In genomic region chr10:100997364-100998182, GRCh38 we compare ENCODE assay signal across 8 cellular contexts. TPM values are rescaled to one million over a fixed set of nuclear protein-coding genes. Genes with fewer than 3 reads are reported as not detected.
DNase-seq lines count a peak whose midpoint lies in the region; ATAC-seq and TF ChIP-seq lines count a peak whose summit lies in the region.

No MANE protein-coding gene starts in this region.

- H3K4me3 Mint-ChIP-seq in activated naive CD8-positive, alpha-beta T cell treated with anti-CD3 and anti-CD28 coated beads for 36 hours: peak overlapping the region; percentile 82
- peak overlapping the region; percentile 94 for H3K4me3 Mint-ChIP-seq in type B pancreatic cell

- peak; percentile 43 for ATAC-seq in GM19035 (IDR thresholded peaks at IDR 0.05; ENCODE audit: unreplicated experiment)
- peak; percentile 71 for ATAC-seq in SK-N-SH treated with all-trans-retinoic acid at 6 μM for 48 hours
- peak; percentile 55 for ATAC-seq in Right ventricle myocardium superior (ENCODE audit: poor library complexity)

- H3K27me3 Mint-ChIP-seq in activated naive CD8-positive, alpha-beta T cell treated with anti-CD3 and anti-CD28 coated beads for 36 hours: no peaks in the 10 kb centered on the region
- H3K27me3 Mint-ChIP-seq in type B pancreatic cell: no peaks in the 10 kb centered on the region

- H3K27ac ChIP-seq in BLaER1 (peak overlapping the region; percentile 98), parathyroid adenoma (peak overlapping the region; percentile 94)

- DNase-seq in KG1 (lab: John Stamatoyannopoulos, UW) (peak; percentile 64), Right ventricle myocardium superior (peak; percentile 87), type B pancreatic cell (ENCODE audit: extremely low spot score, unreplicated experiment) (peak; percentile 92)
- peak; percentile 78 for DNase-seq in activated naive CD8-positive, alpha-beta T cell treated with anti-CD3 and anti-CD28 coated beads for 36 hours

- H3K36me3 ChIP-seq in BLaER1 (peaks cover 37% of the 10 kb centered on the region), parathyroid adenoma (ENCODE audit: control insufficient read depth, insufficient read depth, low read length) (no peaks in the 10 kb centered on the region)

- H3K4me2 ChIP-seq in BLaER1: peak overlapping the region; percentile 99
- peak overlapping the region; percentile 98 for H3K4me2 ChIP-seq in parathyroid adenoma (ENCODE audit: low read length)

- H3K4me1 Mint-ChIP-seq in activated naive CD8-positive, alpha-beta T cell treated with anti-CD3 and anti-CD28 coated beads for 36 hours: peaks cover 18% of the 10 kb centered on the region
- peaks cover 30% of the 10 kb centered on the region for H3K4me1 Mint-ChIP-seq in type B pancreatic cell (ENCODE audit: unreplicated experiment)

- TF ChIP-seq CTCF in parathyroid adenoma (IDR thresholded peaks at IDR 0.05) (peak; percentile 90), type B pancreatic cell (conservative IDR thresholded peaks at IDR 0.05) (peak; percentile 93)

- H2AFZ ChIP-seq in parathyroid adenoma: peak overlapping the region; percentile 93

- no peaks in the 10 kb centered on the region for H3K27me3 ChIP-seq in BLaER1
- H3K27me3 ChIP-seq in parathyroid adenoma (ENCODE audit: control insufficient read depth, insufficient read depth, low read length): no peaks in the 10 kb centered on the region

- H3K9me3 Mint-ChIP-seq in activated naive CD8-positive, alpha-beta T cell treated with anti-CD3 and anti-CD28 coated beads for 36 hours: no peaks in the 10 kb centered on the region
- no peaks in the 10 kb centered on the region for H3K9me3 Mint-ChIP-seq in type B pancreatic cell

- H3K36me3 Mint-ChIP-seq in activated naive CD8-positive, alpha-beta T cell treated with anti-CD3 and anti-CD28 coated beads for 36 hours: peaks cover 14% of the 10 kb centered on the region
- peaks cover 4% of the 10 kb centered on the region for H3K36me3 Mint-ChIP-seq in type B pancreatic cell

- peak overlapping the region; percentile 98 for H3K9ac ChIP-seq in BLaER1
- H3K9ac ChIP-seq in parathyroid adenoma: peak overlapping the region; percentile 74

- peak overlapping the region; percentile 87 for H3K27ac Mint-ChIP-seq in activated naive CD8-positive, alpha-beta T cell treated with anti-CD3 and anti-CD28 coated beads for 36 hours
- H3K27ac Mint-ChIP-seq in type B pancreatic cell: peak overlapping the region; percentile 95

- H3K4me3 ChIP-seq in BLaER1 (peak overlapping the region; percentile 92), parathyroid adenoma (ENCODE audit: low read depth, low read length) (peak overlapping the region; percentile 95)

- peaks cover 33% of the 10 kb centered on the region for H4K20me1 ChIP-seq in BLaER1

- peaks cover 3% of the 10 kb centered on the region for H3K79me2 ChIP-seq in parathyroid adenoma

- intact Hi-C loops in Right ventricle myocardium superior (cut with DNase I): loop anchor here (2.0 kb wide), 1 partner anchor 15 kb away; no protein-coding TSS in a partner anchor

- H3K9me3 ChIP-seq in BLaER1 (no peaks in the 10 kb centered on the region), parathyroid adenoma (ENCODE audit: control insufficient read depth, low read length) (no peaks in the 10 kb centered on the region)

- H3K4me1 ChIP-seq in BLaER1 (peaks cover 40% of the 10 kb centered on the region), parathyroid adenoma (peaks cover 22% of the 10 kb centered on the region)

TF ChIP-seq in SK-N-SH treated with all-trans-retinoic acid at 6 μM for 48 hours, 23 proteins besides CTCF, POLR2A, EP300 and RAD21:
- TF ChIP-seq ZFP3 (CRISPR knock-in tag; IDR thresholded peaks at IDR 0.05): peak; percentile 94
- no peak for TF ChIP-seq ZNF565 (CRISPR knock-in tag; conservative IDR thresholded peaks at IDR 0.05; ENCODE audit: low read depth)
TF ChIP-seq in SK-N-SH treated with all-trans-retinoic acid at 6 μM for 48 hours: peak in this region for 1.

RNA-seq across cellular contexts. Expression of gene LZTS2, which starts 2.0 kb away (rescaled TPM):
- 10 to 100 TPM; 10.4 to 12.1 TPM for total RNA-seq in activated naive CD8-positive, alpha-beta T cell treated with anti-CD3 and anti-CD28 coated beads for 36 hours
- total RNA-seq in Right ventricle myocardium superior: 39.1 TPM
- 50.2 and 86.6 TPM in 2 replicates for total RNA-seq in type B pancreatic cell (ENCODE audit: low replicate concordance)

RNA-seq across cellular contexts. Expression of gene TWNK, which starts 10.2 kb away (rescaled TPM):
- 10 to 100 TPM; 40.6 to 41.9 TPM for total RNA-seq in activated naive CD8-positive, alpha-beta T cell treated with anti-CD3 and anti-CD28 coated beads for 36 hours
- total RNA-seq in Right ventricle myocardium superior (6.4 TPM), type B pancreatic cell (ENCODE audit: low replicate concordance) (11.3 and 19.2 TPM in 2 replicates)

RNA-seq across cellular contexts. Expression of gene MRPL43, which starts 10.3 kb away (rescaled TPM):
- total RNA-seq in activated naive CD8-positive, alpha-beta T cell treated with anti-CD3 and anti-CD28 coated beads for 36 hours: 10 to 100 TPM; 56.3 to 58.1 TPM
- total RNA-seq in Right ventricle myocardium superior (55.4 TPM), type B pancreatic cell (ENCODE audit: low replicate concordance) (69.7 and 74.2 TPM in 2 replicates)

RNA-seq across cellular contexts. Expression of gene SEMA4G, which starts 28.3 kb away (rescaled TPM):
- total RNA-seq in activated naive CD8-positive, alpha-beta T cell treated with anti-CD3 and anti-CD28 coated beads for 36 hours: 1 to 10 TPM in 1 of 2 experiments, under 1 TPM in 1; 0.89 to 1.0 TPM
- total RNA-seq in Right ventricle myocardium superior (0.86 TPM), type B pancreatic cell (ENCODE audit: low replicate concordance) (28.0 and 46.0 TPM in 2 replicates)

RNA-seq across cellular contexts. Expression of gene PDZD7, which starts 33.4 kb away (rescaled TPM):
- total RNA-seq in activated naive CD8-positive, alpha-beta T cell treated with anti-CD3 and anti-CD28 coated beads for 36 hours: under 1 TPM; 0.14 to 0.66 TPM
- 0.38 TPM for total RNA-seq in Right ventricle myocardium superior
- 1.4 and 2.0 TPM in 2 replicates for total RNA-seq in type B pancreatic cell (ENCODE audit: low replicate concordance)

Comparison
In these comparisons a context has a peak if more than half of its experiments do, and no peak if none do; other contexts are left out.
1. Peak in every context shown above with its lines: DNase-seq, ATAC-seq, H3K4me3 ChIP-seq and H3K27ac ChIP-seq.